ENCODE assay signal across 8 cellular contexts in the genomic region with DNA sequence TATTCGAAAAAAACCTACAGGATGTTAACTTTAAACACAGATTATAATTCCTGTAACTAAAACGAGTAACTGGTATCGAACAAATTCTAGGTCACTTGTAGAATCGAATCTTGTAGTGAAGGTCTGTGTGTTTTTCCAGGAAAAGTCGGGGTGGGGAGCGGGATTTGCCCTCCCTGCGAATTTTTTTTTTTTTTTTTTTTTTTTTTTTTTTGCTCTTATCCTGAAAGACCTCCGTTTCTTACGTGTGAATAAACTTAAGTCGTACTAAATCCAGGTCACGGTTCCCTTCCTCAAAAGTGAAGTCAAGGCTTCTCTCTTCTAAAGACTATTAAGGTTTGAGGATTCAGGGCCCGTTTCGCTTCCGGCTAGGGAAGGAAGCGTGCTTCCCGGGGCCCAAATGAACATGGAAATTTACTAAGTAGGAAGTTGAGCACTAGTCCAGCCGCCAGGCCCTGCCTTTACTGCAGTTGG. TPM values are rescaled to one million over a fixed set of nuclear protein-coding genes. Genes with fewer than 3 reads are reported as not detected.
A peak's percentile ranks its signal among the peaks of the same experiment; 100 is the strongest.
DNase-seq lines count a peak whose midpoint lies in the region; ATAC-seq and TF ChIP-seq lines count a peak whose summit lies in the region.

No MANE protein-coding gene starts in this region.

- H3K4me3 Mint-ChIP-seq in Calu3 (ENCODE audit: low read depth, unreplicated experiment): peak overlapping the region; percentile 88

- peaks cover 28% of the 10 kb centered on the region for H3K36me3 Mint-ChIP-seq in Calu3 (ENCODE audit: insufficient read depth, unreplicated experiment)

- no peaks in the 10 kb centered on the region for H3K9me3 Mint-ChIP-seq in Calu3 (ENCODE audit: low read depth, unreplicated experiment)

- no peaks in the 10 kb centered on the region for H3K9me3 ChIP-seq in liver (ENCODE audit: control insufficient read depth in 4 of 4, low read length in 3 of 4)
- H3K9me3 ChIP-seq in thyroid gland: no peaks in the 10 kb centered on the region

- H3K27me3 Mint-ChIP-seq in Calu3 (ENCODE audit: unreplicated experiment): no peaks in the 10 kb centered on the region

- peaks cover 4 to 39% (median 20%) of the 10 kb centered on the region in 4 donors for H3K4me1 ChIP-seq in liver (ENCODE audit: control insufficient read depth in 4 of 4, insufficient read depth in 4 of 4, low read length in 3 of 4)
- H3K4me1 ChIP-seq in thyroid gland: peaks cover 15 to 25% of the 10 kb centered on the region in 2 donors

- H3K4me3 ChIP-seq in LNCaP clone FGC (ENCODE audit: low read depth, low read length) (peak overlapping the region; percentile 74), liver (ENCODE audit: low read depth in 1 of 3, low read length in 3 of 3) (peak overlapping the region; percentile 89 to 97 (median 91)), thyroid gland (replicated peaks in 1 of 3) (peak overlapping the region; percentile 76 to 88 (median 86))

- H3K27me3 ChIP-seq in liver (ENCODE audit: control insufficient read depth in 4 of 4, insufficient read depth in 4 of 4, low read length in 3 of 4) (no peaks in the 10 kb centered on the region), thyroid gland (no peaks in the 10 kb centered on the region)

- no TSS peak for BruUV-seq in Calu3 (replicated peaks; lab: Mats Ljungman, UMichigan)

- TF ChIP-seq CTCF in Calu3 (IDR thresholded peaks at IDR 0.05; ENCODE audit: unreplicated experiment): no peak
- TF ChIP-seq CTCF in LNCaP clone FGC (IDR thresholded peaks at IDR 0.05; ENCODE audit: control insufficient read depth, extremely low read depth, insufficient read depth): no peak
- TF ChIP-seq CTCF in liver (IDR thresholded peaks at IDR 0.05; ENCODE audit: low read depth, low read length, missing input control): peak; percentile 5
- TF ChIP-seq CTCF in thyroid gland (IDR thresholded peaks at IDR 0.05): no peak

- no peak for ATAC-seq in GM19328 (IDR thresholded peaks at IDR 0.05; ENCODE audit: unreplicated experiment)

- H3K36me3 ChIP-seq in liver (ENCODE audit: control insufficient read depth in 4 of 4, insufficient read depth in 3 of 4, low read depth in 1 of 4, low read length in 3 of 4): no peaks in the 10 kb centered on the region
- no peaks in the 10 kb centered on the region for H3K36me3 ChIP-seq in thyroid gland

- H3K9ac ChIP-seq in liver (ENCODE audit: low read depth in 1 of 2, low read length in 2 of 2): peak overlapping the region; percentile 65 to 88

- no peak for DNase-seq in Calu3
- no peak for DNase-seq in LNCaP clone FGC (ENCODE audit: low read depth)
- DNase-seq in amniotic stem cell (lab: John Stamatoyannopoulos, UW): peak; percentile 36
- no peak for DNase-seq in thyroid gland
- DNase-seq in stimulated activated CD4-positive, alpha-beta T cell treated with anti-CD3 and anti-CD28 coated beads, Interleukin-2, amount 100 ng/mL, for 24 hours: no peak
- DNase-seq in 8988T: no peak

- H3K4me1 Mint-ChIP-seq in Calu3 (ENCODE audit: low read depth, unreplicated experiment): peaks cover 9% of the 10 kb centered on the region

- no peak for TF ChIP-seq RAD21 in liver (IDR thresholded peaks at IDR 0.05)

- peak overlapping the region; percentile 82 for H3K27ac Mint-ChIP-seq in Calu3 (ENCODE audit: unreplicated experiment)

- H3K27ac ChIP-seq in liver (ENCODE audit: low read depth in 1 of 2, low read length in 2 of 2) (peak overlapping the region; percentile 98 to 100), thyroid gland (peak overlapping the region; percentile 98 to 99 (median 98))

- intact Hi-C loops in Calu3 (cut with micrococcal nuclease; ENCODE audit: unreplicated experiment) (loop anchor here (5.0 kb wide), 1 partner anchor 94 kb away; no protein-coding TSS in a partner anchor), thyroid gland (cut with DNase I) (no loop called here)

- no peak for TF ChIP-seq POLR2A in thyroid gland (IDR thresholded peaks at IDR 0.05)

- under 1% methylated on average over 17 of the region's 17 CpGs for WGBS in liver
- 1 to 2% methylated on average over 16 to 17 of the region's 17 CpGs for WGBS in thyroid gland, 2 donors

- CTCF ChIA-PET in Calu3 (lab: Charles Lee): interaction anchor here (2.0 kb wide), 1 partner anchor 48 kb away, joined by 10 read pairs; no protein-coding TSS in a partner anchor

TF ChIP-seq in liver, 16 proteins besides CTCF, POLR2A, EP300 and RAD21:
- peak; percentile 18 for TF ChIP-seq TAF1 (conservative IDR thresholded peaks at IDR 0.05)
- peak in 1 of 2 donors; percentile 28 for TF ChIP-seq GABPA (IDR thresholded peaks at IDR 0.05 in 1 of 2, conservative IDR thresholded peaks at IDR 0.05 in 1 of 2)
- TF ChIP-seq NR2F2 (IDR thresholded peaks at IDR 0.05): peak; percentile 30
- peak in 1 of 2 donors; percentile 14 for TF ChIP-seq RXRA (IDR thresholded peaks at IDR 0.05)
- TF ChIP-seq FOXA2 (IDR thresholded peaks at IDR 0.05): no peak
- peak; percentile 19 for TF ChIP-seq SP1 (IDR thresholded peaks at IDR 0.05)
- TF ChIP-seq HNF4A (conservative IDR thresholded peaks at IDR 0.05): no peak
- no peak for TF ChIP-seq REST (IDR thresholded peaks at IDR 0.05)
TF ChIP-seq in liver: peak in this region for 5.

RNA-seq across cellular contexts. Expression of gene TBC1D5, which starts 0.8 kb away (rescaled TPM):
- total RNA-seq in Calu3 (2022): 34.5 and 38.3 TPM in 2 replicates
- 10 to 100 TPM; 42.2 to 45.6 TPM for total RNA-seq in liver
- polyA plus RNA-seq in liver: 1 to 10 TPM; 9.1 TPM
- total RNA-seq in thyroid gland: 100 to 1,000 TPM; 115 to 141 (median 133) TPM
